Comparison of ENCODE assay signal across 16 cellular contexts in the genomic region with DNA sequence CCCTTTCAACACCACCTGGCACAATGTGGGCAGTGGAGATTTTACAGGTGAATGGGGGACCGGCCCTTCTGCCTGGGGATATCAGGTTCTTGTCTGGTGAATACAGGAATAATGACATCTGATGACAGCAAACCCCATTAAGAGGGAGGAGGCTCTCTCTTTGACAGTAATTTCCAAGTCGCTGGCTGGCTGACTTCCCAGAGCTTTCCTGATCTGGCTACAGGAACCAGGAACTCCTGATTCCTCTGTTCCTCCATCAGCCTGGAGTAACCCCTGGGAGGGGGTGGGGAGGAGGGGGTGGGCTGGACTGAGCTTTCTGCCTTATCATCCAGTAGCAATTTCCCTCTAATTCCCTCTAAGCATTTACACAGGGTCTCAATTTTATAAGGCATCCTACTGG.
DNase-seq lines count a peak whose midpoint lies in the region; ATAC-seq and TF ChIP-seq lines count a peak whose summit lies in the region.
"Had no signal": no experiment of that assay in that cellular context is flagged by ENCODE, and none has a peak within 500 bp of the region (broad histone marks: within the 10 kb centered on the region; RNA-seq: fewer than 3 reads in every experiment).

No MANE protein-coding gene starts in this region.

- ATAC-seq in SK-N-SH treated with all-trans-retinoic acid at 6 μM for 48 hours (no peak), GM21786 (IDR thresholded peaks at IDR 0.05; ENCODE audit: unreplicated experiment) (no peak)
- ATAC-seq: foreskin keratinocyte, upper lobe of right lung had no signal

- no peak overlapping the region for H3K4me3 ChIP-seq in adipocyte (ENCODE audit: low read length)
- H3K4me3 ChIP-seq: upper lobe of right lung had no signal

- H3K9ac ChIP-seq in adipocyte (ENCODE audit: low read length), result peak overlapping the region; percentile 58

- DNase-seq in COLO668 (lab: John Stamatoyannopoulos, UW; ENCODE audit: unreplicated experiment) (peak; percentile 71), NCI-H2029 treated with DMSO at 0.1 percent for 48 hours (lab: John Stamatoyannopoulos, UW) (peak; percentile 69), adipocyte (ENCODE audit: low read depth) (no peak), midbrain (lab: John Stamatoyannopoulos, UW) (peak; percentile 30)
- no peak for DNase-seq in activated T-cell treated with anti-CD3 and anti-CD28 coated beads, Interleukin-2, amount 50 U/mL, for 1 hour
- no peak for DNase-seq in stimulated activated CD4-positive, alpha-beta T cell treated with anti-CD3 and anti-CD28 coated beads, Interleukin-15, amount 100 ng/mL, for 24 hours
- DNase-seq: activated CD8-positive, alpha-beta memory T cell treated with anti-CD3 and anti-CD28 coated beads for 24 hours; activated gamma-delta T cell treated with Interleukin-2 at 50 U/mL for 16 hours; DND-41; effector CD8-positive, alpha-beta T cell; foreskin keratinocyte; immature natural killer cell; SIG-M5; upper lobe of right lung had no signal

- H3K4me1 ChIP-seq in adipocyte (ENCODE audit: control insufficient read depth, insufficient read depth, low read length), result peaks cover 63% of the 10 kb centered on the region
- H3K4me1 ChIP-seq: foreskin keratinocyte had no signal

- no peaks in the 10 kb centered on the region for H3K27me3 ChIP-seq in adipocyte (replicated peaks; ENCODE audit: control insufficient read depth, insufficient read depth, low read length)
- H3K27me3 ChIP-seq: foreskin keratinocyte, upper lobe of right lung had no signal

- no peaks in the 10 kb centered on the region for H3K36me3 ChIP-seq in adipocyte (ENCODE audit: control insufficient read depth, insufficient read depth, low read length, severe bottlenecking)
- H3K36me3 ChIP-seq: upper lobe of right lung had no signal

- no peaks in the 10 kb centered on the region for H3K9me3 ChIP-seq in adipocyte (ENCODE audit: control insufficient read depth, low read length)
- H3K9me3 ChIP-seq: upper lobe of right lung had no signal

TF ChIP-seq in SK-N-SH treated with all-trans-retinoic acid at 6 μM for 48 hours, 23 proteins besides CTCF, POLR2A, EP300 and RAD21:
- no peak for TF ChIP-seq ZC3H10 (CRISPR knock-in tag; IDR thresholded peaks at IDR 0.05)
- TF ChIP-seq PATZ1 (CRISPR knock-in tag; IDR thresholded peaks at IDR 0.05; ENCODE audit: borderline replicate concordance), result no peak
- no peak for TF ChIP-seq ZNF70 (CRISPR knock-in tag; IDR thresholded peaks at IDR 0.05)
- no peak for TF ChIP-seq ZNF8 (CRISPR knock-in tag; IDR thresholded peaks at IDR 0.05)
- no peak for TF ChIP-seq ZFP30 (CRISPR knock-in tag; IDR thresholded peaks at IDR 0.05)
- TF ChIP-seq, protein P1, sequence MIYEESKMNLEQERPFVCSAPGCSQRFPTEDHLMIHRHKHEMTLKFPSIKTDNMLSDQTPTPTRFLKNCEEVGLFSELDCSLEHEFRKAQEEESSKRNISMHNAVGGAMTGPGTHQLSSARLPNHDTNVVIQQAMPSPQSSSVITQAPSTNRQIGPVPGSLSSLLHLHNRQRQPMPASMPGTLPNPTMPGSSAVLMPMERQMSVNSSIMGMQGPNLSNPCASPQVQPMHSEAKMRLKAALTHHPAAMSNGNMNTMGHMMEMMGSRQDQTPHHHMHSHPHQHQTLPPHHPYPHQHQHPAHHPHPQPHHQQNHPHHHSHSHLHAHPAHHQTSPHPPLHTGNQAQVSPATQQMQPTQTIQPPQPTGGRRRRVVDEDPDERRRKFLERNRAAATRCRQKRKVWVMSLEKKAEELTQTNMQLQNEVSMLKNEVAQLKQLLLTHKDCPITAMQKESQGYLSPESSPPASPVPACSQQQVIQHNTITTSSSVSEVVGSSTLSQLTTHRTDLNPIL (CRISPR knock-in tag; IDR thresholded peaks at IDR 0.05; ENCODE audit: low read depth), result no peak
- TF ChIP-seq, protein P2, sequence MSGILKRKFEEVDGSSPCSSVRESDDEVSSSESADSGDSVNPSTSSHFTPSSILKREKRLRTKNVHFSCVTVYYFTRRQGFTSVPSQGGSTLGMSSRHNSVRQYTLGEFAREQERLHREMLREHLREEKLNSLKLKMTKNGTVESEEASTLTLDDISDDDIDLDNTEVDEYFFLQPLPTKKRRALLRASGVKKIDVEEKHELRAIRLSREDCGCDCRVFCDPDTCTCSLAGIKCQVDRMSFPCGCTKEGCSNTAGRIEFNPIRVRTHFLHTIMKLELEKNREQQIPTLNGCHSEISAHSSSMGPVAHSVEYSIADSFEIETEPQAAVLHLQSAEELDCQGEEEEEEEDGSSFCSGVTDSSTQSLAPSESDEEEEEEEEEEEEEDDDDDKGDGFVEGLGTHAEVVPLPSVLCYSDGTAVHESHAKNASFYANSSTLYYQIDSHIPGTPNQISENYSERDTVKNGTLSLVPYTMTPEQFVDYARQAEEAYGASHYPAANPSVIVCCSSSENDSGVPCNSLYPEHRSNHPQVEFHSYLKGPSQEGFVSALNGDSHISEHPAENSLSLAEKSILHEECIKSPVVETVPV (CRISPR knock-in tag; IDR thresholded peaks at IDR 0.05), result no peak
- TF ChIP-seq ISL1 (CRISPR knock-in tag; IDR thresholded peaks at IDR 0.05), result no peak
- TF ChIP-seq ZFP3 (CRISPR knock-in tag; IDR thresholded peaks at IDR 0.05), result no peak
- TF ChIP-seq CSDC2 (CRISPR knock-in tag; IDR thresholded peaks at IDR 0.05), result no peak

Comparison
In these comparisons a context has a peak if more than half of its experiments do, and no peak if none do; other contexts are left out.
1. DNase-seq: peak in COLO668 (single experiment), NCI-H2029 treated with DMSO at 0.1 percent for 48 hours (single experiment) and midbrain (single experiment); none in adipocyte (single experiment), activated T-cell treated with anti-CD3 and anti-CD28 coated beads, Interleukin-2, amount 50 U/mL, for 1 hour (single experiment) and stimulated activated CD4-positive, alpha-beta T cell treated with anti-CD3 and anti-CD28 coated beads, Interleukin-15, amount 100 ng/mL, for 24 hours (single experiment).